ENCODE assay signal across 1 cellular context in genomic region chr12:115422845-115423545, GRCh38.
TF ChIP-seq lines count a peak whose summit lies in the region.

No MANE protein-coding gene starts in this region.

TF ChIP-seq in K562, 482 proteins besides CTCF, POLR2A, EP300 and RAD21:
- TF ChIP-seq POLR2G (IDR thresholded peaks at IDR 0.05; ENCODE audit: low read depth, low read length) (no peak), ZNF184 (CRISPR knock-in tag; IDR thresholded peaks at IDR 0.05) (no peak), ZNF23 (CRISPR knock-in tag; IDR thresholded peaks at IDR 0.05) (no peak)
- TF ChIP-seq, protein P1, sequence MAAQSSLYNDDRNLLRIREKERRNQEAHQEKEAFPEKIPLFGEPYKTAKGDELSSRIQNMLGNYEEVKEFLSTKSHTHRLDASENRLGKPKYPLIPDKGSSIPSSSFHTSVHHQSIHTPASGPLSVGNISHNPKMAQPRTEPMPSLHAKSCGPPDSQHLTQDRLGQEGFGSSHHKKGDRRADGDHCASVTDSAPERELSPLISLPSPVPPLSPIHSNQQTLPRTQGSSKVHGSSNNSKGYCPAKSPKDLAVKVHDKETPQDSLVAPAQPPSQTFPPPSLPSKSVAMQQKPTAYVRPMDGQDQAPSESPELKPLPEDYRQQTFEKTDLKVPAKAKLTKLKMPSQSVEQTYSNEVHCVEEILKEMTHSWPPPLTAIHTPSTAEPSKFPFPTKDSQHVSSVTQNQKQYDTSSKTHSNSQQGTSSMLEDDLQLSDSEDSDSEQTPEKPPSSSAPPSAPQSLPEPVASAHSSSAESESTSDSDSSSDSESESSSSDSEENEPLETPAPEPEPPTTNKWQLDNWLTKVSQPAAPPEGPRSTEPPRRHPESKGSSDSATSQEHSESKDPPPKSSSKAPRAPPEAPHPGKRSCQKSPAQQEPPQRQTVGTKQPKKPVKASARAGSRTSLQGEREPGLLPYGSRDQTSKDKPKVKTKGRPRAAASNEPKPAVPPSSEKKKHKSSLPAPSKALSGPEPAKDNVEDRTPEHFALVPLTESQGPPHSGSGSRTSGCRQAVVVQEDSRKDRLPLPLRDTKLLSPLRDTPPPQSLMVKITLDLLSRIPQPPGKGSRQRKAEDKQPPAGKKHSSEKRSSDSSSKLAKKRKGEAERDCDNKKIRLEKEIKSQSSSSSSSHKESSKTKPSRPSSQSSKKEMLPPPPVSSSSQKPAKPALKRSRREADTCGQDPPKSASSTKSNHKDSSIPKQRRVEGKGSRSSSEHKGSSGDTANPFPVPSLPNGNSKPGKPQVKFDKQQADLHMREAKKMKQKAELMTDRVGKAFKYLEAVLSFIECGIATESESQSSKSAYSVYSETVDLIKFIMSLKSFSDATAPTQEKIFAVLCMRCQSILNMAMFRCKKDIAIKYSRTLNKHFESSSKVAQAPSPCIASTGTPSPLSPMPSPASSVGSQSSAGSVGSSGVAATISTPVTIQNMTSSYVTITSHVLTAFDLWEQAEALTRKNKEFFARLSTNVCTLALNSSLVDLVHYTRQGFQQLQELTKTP (IDR thresholded peaks at IDR 0.05; ENCODE audit: low read depth in 1 of 2, partially characterized antibody in 2 of 2), result no peak
- TF ChIP-seq, protein P2, sequence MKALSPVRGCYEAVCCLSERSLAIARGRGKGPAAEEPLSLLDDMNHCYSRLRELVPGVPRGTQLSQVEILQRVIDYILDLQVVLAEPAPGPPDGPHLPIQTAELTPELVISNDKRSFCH (CRISPR knock-in tag; IDR thresholded peaks at IDR 0.05), result no peak
- TF ChIP-seq, protein P2 (tag; IDR thresholded peaks at IDR 0.05), result no peak
- TF ChIP-seq, protein P3, sequence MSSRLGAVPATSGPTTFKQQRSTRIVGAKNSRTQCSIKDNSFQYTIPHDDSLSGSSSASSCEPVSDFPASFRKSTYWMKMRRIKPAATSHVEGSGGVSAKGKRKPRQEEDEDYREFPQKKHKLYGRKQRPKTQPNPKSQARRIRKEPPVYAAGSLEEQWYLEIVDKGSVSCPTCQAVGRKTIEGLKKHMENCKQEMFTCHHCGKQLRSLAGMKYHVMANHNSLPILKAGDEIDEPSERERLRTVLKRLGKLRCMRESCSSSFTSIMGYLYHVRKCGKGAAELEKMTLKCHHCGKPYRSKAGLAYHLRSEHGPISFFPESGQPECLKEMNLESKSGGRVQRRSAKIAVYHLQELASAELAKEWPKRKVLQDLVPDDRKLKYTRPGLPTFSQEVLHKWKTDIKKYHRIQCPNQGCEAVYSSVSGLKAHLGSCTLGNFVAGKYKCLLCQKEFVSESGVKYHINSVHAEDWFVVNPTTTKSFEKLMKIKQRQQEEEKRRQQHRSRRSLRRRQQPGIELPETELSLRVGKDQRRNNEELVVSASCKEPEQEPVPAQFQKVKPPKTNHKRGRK (tag; IDR thresholded peaks at IDR 0.05), result peak; percentile 68; the same call in 1 of the 2 replicates
- TF ChIP-seq, protein P4, sequence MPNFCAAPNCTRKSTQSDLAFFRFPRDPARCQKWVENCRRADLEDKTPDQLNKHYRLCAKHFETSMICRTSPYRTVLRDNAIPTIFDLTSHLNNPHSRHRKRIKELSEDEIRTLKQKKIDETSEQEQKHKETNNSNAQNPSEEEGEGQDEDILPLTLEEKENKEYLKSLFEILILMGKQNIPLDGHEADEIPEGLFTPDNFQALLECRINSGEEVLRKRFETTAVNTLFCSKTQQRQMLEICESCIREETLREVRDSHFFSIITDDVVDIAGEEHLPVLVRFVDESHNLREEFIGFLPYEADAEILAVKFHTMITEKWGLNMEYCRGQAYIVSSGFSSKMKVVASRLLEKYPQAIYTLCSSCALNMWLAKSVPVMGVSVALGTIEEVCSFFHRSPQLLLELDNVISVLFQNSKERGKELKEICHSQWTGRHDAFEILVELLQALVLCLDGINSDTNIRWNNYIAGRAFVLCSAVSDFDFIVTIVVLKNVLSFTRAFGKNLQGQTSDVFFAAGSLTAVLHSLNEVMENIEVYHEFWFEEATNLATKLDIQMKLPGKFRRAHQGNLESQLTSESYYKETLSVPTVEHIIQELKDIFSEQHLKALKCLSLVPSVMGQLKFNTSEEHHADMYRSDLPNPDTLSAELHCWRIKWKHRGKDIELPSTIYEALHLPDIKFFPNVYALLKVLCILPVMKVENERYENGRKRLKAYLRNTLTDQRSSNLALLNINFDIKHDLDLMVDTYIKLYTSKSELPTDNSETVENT (CRISPR knock-in tag; IDR thresholded peaks at IDR 0.05), result no peak
TF ChIP-seq in K562: peak in this region for 1.
